Comparison of ENCODE assay signal across 18 cellular contexts in genomic region chr4:28360681-28361080, GRCh38.
"Had no signal": no experiment of that assay in that cellular context is flagged by ENCODE, and none has a peak within 500 bp of the region (broad histone marks: within the 10 kb centered on the region; RNA-seq: fewer than 3 reads in every experiment).

No MANE protein-coding gene starts in this region.

- H3K27me3 ChIP-seq: neutrophil, pancreas, right atrium auricular region, upper lobe of left lung had no signal

- DNase-seq: activated gamma-delta T cell treated with Interleukin-2 at 50 U/mL for 16 hours; activated T-cell treated with anti-CD3 and anti-CD28 coated beads, Interleukin-2, amount 50 U/mL, for 1 hour; foreskin fibroblast; kidney; pancreas; psoas muscle; stimulated activated CD4-positive, alpha-beta T cell treated with anti-CD3 and anti-CD28 coated beads, Interleukin-12 subunit alpha, Interleukin-12 subunit beta, amount 100 ng/mL, for 4 hours; stimulated activated CD4-positive, alpha-beta T cell treated with anti-CD3 and anti-CD28 coated beads, Interleukin-4, amount 100 ng/mL, for 4 hours; stimulated activated naive CD8-positive, alpha-beta T cell treated with anti-CD3 and anti-CD28 coated beads, Interleukin-15, Interleukin-2, amounts not matched to agents 100 U/mL and 50 U/mL, for 24 hours; T-helper 1 cell; upper lobe of left lung had no signal

- H3K9me3 ChIP-seq: neutrophil, pancreas, psoas muscle, right atrium auricular region, upper lobe of left lung had no signal

- H3K4me3 ChIP-seq: lung, pancreas, psoas muscle, right atrium auricular region, upper lobe of left lung had no signal

- ATAC-seq: activated naive CD4-positive, alpha-beta T cell treated with anti-CD3 and anti-CD28 coated beads, Interleukin-2, amount 50 U/mL, for 72 hours; left lobe of liver; natural killer cell treated with Interleukin-12 subunit alpha and Interleukin-12 subunit beta and Interleukin-15 and Interleukin-18, amount 100 ng/mL, for 72 hours; pancreas; psoas muscle; stimulated activated naive CD8-positive, alpha-beta T cell treated with anti-CD3 and anti-CD28 coated beads, Interleukin-15, Interleukin-2, amounts not matched to agents 100 U/mL and 50 U/mL, for 24 hours; WTC11 had no signal

- H3K27ac ChIP-seq: neutrophil, pancreas, psoas muscle, right atrium auricular region, upper lobe of left lung had no signal

- H3K4me1 ChIP-seq: pancreas, psoas muscle, right atrium auricular region, upper lobe of left lung had no signal

- H3K36me3 ChIP-seq: neutrophil, pancreas, right atrium auricular region, upper lobe of left lung had no signal
